Comparison of ENCODE assay signal across 1 cellular context in the genomic region with DNA sequence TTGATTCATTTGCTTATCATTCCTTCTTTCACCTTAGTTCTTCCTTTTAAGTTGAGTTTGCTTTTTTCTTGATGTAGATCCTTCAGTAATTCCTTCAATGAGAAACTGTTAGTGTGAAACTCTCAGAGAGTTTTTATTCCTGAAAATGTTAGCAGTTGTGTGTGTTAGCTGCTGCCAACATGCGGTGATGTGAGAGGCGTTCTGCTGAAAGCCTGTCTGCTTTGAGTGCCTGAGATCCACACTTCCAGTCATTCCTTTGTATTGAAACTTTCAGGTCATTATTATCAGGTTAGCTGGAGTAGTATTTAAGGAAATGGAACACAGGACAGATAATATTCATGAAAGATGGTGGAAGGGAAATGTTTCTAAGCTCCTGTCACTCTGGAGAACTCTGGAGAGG.
TF ChIP-seq lines count a peak whose summit lies in the region.

No MANE protein-coding gene starts in this region.

TF ChIP-seq in GM23338, 12 proteins besides CTCF, POLR2A, EP300 and RAD21:
- TF ChIP-seq, protein P1, sequence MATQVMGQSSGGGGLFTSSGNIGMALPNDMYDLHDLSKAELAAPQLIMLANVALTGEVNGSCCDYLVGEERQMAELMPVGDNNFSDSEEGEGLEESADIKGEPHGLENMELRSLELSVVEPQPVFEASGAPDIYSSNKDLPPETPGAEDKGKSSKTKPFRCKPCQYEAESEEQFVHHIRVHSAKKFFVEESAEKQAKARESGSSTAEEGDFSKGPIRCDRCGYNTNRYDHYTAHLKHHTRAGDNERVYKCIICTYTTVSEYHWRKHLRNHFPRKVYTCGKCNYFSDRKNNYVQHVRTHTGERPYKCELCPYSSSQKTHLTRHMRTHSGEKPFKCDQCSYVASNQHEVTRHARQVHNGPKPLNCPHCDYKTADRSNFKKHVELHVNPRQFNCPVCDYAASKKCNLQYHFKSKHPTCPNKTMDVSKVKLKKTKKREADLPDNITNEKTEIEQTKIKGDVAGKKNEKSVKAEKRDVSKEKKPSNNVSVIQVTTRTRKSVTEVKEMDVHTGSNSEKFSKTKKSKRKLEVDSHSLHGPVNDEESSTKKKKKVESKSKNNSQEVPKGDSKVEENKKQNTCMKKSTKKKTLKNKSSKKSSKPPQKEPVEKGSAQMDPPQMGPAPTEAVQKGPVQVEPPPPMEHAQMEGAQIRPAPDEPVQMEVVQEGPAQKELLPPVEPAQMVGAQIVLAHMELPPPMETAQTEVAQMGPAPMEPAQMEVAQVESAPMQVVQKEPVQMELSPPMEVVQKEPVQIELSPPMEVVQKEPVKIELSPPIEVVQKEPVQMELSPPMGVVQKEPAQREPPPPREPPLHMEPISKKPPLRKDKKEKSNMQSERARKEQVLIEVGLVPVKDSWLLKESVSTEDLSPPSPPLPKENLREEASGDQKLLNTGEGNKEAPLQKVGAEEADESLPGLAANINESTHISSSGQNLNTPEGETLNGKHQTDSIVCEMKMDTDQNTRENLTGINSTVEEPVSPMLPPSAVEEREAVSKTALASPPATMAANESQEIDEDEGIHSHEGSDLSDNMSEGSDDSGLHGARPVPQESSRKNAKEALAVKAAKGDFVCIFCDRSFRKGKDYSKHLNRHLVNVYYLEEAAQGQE (IDR thresholded peaks at IDR 0.05; ENCODE audit: unreplicated experiment) = no peak
- TF ChIP-seq ZNF114 (CRISPR knock-in tag; IDR thresholded peaks at IDR 0.05) (no peak), CREB1 (CRISPR knock-in tag; IDR thresholded peaks at IDR 0.05; ENCODE audit: low read depth) (no peak), STAT1 (IDR thresholded peaks at IDR 0.05; ENCODE audit: unreplicated experiment) (no peak), NANOG (IDR thresholded peaks at IDR 0.05; ENCODE audit: borderline replicate concordance) (no peak), JUNB (IDR thresholded peaks at IDR 0.05; ENCODE audit: unreplicated experiment) (no peak), EZH2phosphoT487 (IDR thresholded peaks at IDR 0.05; ENCODE audit: unreplicated experiment) (no peak), EZH2 (IDR thresholded peaks at IDR 0.05; ENCODE audit: low read depth, unreplicated experiment) (no peak), POLR2AphosphoS5 (IDR thresholded peaks at IDR 0.05; ENCODE audit: low read depth) (no peak), ZNF331 (CRISPR knock-in tag; IDR thresholded peaks at IDR 0.05; ENCODE audit: low read depth) (no peak)
- TF ChIP-seq, protein P2, sequence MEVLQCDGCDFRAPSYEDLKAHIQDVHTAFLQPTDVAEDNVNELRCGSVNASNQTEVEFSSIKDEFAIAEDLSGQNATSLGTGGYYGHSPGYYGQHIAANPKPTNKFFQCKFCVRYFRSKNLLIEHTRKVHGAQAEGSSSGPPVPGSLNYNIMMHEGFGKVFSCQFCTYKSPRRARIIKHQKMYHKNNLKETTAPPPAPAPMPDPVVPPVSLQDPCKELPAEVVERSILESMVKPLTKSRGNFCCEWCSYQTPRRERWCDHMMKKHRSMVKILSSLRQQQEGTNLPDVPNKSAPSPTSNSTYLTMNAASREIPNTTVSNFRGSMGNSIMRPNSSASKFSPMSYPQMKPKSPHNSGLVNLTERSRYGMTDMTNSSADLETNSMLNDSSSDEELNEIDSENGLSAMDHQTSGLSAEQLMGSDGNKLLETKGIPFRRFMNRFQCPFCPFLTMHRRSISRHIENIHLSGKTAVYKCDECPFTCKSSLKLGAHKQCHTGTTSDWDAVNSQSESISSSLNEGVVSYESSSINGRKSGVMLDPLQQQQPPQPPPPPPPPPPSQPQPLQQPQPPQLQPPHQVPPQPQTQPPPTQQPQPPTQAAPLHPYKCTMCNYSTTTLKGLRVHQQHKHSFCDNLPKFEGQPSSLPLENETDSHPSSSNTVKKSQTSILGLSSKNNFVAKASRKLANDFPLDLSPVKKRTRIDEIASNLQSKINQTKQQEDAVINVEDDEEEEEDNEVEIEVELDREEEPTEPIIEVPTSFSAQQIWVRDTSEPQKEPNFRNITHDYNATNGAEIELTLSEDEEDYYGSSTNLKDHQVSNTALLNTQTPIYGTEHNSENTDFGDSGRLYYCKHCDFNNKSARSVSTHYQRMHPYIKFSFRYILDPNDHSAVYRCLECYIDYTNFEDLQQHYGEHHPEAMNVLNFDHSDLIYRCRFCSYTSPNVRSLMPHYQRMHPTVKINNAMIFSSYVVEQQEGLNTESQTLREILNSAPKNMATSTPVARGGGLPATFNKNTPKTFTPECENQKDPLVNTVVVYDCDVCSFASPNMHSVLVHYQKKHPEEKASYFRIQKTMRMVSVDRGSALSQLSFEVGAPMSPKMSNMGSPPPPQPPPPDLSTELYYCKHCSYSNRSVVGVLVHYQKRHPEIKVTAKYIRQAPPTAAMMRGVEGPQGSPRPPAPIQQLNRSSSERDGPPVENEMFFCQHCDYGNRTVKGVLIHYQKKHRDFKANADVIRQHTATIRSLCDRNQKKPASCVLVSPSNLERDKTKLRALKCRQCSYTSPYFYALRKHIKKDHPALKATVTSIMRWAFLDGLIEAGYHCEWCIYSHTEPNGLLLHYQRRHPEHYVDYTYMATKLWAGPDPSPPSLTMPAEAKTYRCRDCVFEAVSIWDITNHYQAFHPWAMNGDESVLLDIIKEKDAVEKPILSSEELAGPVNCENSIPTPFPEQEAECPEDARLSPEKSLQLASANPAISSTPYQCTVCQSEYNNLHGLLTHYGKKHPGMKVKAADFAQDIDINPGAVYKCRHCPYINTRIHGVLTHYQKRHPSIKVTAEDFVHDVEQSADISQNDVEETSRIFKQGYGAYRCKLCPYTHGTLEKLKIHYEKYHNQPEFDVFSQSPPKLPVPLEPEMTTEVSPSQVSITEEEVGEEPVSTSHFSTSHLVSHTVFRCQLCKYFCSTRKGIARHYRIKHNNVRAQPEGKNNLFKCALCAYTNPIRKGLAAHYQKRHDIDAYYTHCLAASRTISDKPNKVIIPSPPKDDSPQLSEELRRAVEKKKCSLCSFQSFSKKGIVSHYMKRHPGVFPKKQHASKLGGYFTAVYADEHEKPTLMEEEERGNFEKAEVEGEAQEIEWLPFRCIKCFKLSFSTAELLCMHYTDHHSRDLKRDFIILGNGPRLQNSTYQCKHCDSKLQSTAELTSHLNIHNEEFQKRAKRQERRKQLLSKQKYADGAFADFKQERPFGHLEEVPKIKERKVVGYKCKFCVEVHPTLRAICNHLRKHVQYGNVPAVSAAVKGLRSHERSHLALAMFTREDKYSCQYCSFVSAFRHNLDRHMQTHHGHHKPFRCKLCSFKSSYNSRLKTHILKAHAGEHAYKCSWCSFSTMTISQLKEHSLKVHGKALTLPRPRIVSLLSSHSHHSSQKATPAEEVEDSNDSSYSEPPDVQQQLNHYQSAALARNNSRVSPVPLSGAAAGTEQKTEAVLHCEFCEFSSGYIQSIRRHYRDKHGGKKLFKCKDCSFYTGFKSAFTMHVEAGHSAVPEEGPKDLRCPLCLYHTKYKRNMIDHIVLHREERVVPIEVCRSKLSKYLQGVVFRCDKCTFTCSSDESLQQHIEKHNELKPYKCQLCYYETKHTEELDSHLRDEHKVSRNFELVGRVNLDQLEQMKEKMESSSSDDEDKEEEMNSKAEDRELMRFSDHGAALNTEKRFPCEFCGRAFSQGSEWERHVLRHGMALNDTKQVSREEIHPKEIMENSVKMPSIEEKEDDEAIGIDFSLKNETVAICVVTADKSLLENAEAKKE (CRISPR knock-in tag; IDR thresholded peaks at IDR 0.05) = no peak
- TF ChIP-seq, protein P3, sequence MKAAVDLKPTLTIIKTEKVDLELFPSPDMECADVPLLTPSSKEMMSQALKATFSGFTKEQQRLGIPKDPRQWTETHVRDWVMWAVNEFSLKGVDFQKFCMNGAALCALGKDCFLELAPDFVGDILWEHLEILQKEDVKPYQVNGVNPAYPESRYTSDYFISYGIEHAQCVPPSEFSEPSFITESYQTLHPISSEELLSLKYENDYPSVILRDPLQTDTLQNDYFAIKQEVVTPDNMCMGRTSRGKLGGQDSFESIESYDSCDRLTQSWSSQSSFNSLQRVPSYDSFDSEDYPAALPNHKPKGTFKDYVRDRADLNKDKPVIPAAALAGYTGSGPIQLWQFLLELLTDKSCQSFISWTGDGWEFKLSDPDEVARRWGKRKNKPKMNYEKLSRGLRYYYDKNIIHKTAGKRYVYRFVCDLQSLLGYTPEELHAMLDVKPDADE (IDR thresholded peaks at IDR 0.05) = no peak
TF ChIP-seq in GM23338: peak in this region for 0.
